ENCODE assay signal across 9 cellular contexts in the genomic region with DNA sequence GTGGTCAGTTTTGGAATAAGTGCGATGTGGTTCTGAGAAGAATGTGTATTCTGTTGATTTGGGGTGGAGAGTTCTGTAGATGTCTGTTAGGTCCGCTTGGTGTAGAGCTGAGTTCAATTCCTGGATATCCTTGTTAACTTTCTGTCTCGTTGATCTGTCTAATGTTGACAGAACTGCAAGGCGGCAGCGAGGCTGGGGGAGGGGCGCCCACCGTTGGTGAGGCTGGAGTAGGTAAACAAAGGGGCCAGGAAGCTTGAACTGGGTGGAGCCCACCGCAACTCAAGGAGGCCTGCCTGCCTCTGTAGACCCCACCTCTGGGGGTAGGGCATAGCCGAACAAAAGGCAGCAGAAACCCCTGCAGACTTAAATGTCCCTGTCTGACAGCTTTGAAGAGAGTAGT. TPM values are rescaled to one million over a fixed set of nuclear protein-coding genes. Genes with fewer than 3 reads are reported as not detected.
"Had no signal": no experiment of that assay in that cellular context is flagged by ENCODE, and none has a peak within 500 bp of the region (broad histone marks: within the 10 kb centered on the region; RNA-seq: fewer than 3 reads in every experiment).

No MANE protein-coding gene starts in this region.

RNA-seq across cellular contexts. Expression of a gene that starts 22.3 kb away (rescaled TPM):
- total RNA-seq: activated B cell treated with CpG ODN at 0.5 μM for 24 hours; activated CD4-positive, alpha-beta memory T cell treated with anti-CD3 and anti-CD28 coated beads for 36 hours; activated CD8-positive, alpha-beta memory T cell treated with anti-CD3 and anti-CD28 coated beads for 36 hours; activated CD8-positive, alpha-beta memory T cell treated with anti-CD3 and anti-CD28 coated beads, Interleukin-2, amount 10 ng/mL, durations not matched to agents 7 days and 5 days; activated CD8-positive, alpha-beta T cell treated with anti-CD3 and anti-CD28 coated beads, Interleukin-2, amount 10 ng/mL, durations not matched to agents 7 days and 5 days; activated T-helper 1 cell treated with anti-CD3 and anti-CD28 coated beads, Interleukin-12 subunit alpha, Interleukin-12 subunit beta, Interleukin-2, Interleukin-4 antibody, amounts not matched to agents 30 ng/mL and 10 ng/mL and 1 ng/mL, durations not matched to agents 14 hours and 24 hours and 36 hours; activated T-helper 2 cell treated with anti-CD3 and anti-CD28 coated beads, Interferon-gamma antibody, Interleukin-2, Interleukin-4, amounts not matched to agents 10 μg/mL and 5 μg/mL and 100 μg/mL, durations not matched to agents 14 hours and 24 hours and 36 hours; bronchial epithelial cell; T-helper 1 cell treated with Interleukin-12 subunit alpha and Interleukin-12 subunit beta and Interleukin-4 antibody, amounts not matched to agents 30 ng/mL and 1 ng/mL, for 36 hours had no signal
